ENCODE assay signal across 8 cellular contexts in the genomic region with DNA sequence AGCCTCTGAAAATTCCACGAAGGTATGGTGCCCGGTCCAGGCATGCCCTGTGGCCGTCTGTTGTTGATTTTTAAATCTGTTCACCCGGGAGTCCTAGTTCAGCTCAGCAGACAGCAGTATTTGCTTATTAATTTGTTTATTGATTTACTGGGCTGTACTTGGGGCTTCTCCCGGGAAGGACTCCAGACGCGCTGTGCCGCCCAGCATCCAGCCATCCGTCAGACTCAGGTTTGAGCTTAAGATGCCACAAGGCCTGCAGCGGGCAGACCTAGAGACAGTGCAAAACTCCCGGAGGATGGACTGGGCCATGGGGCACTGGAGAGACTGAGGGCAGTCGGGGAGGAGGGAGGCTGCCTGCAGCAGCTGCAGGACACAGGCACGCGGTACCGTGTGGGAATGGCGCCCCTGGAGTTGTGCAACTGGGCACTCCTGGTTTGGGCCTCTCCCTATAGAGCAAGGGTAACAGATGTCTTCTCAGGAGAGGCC. TPM values are rescaled to one million over a fixed set of nuclear protein-coding genes. Genes with fewer than 3 reads are reported as not detected.
DNase-seq lines count a peak whose midpoint lies in the region; ATAC-seq lines count a peak whose summit lies in the region.

No MANE protein-coding gene starts in this region.

- H3K27ac Mint-ChIP-seq in activated CD4-positive, alpha-beta T cell treated with anti-CD3 and anti-CD28 coated beads, Interleukin-2, amount 10 ng/mL, durations not matched to agents 7 days and 5 days = peak overlapping the region; percentile 97
- peak overlapping the region; percentile 98 for H3K27ac Mint-ChIP-seq in central memory CD8-positive, alpha-beta T cell (ENCODE audit: low read depth)
- peak overlapping the region; percentile 94 for H3K27ac Mint-ChIP-seq in stimulated activated naive CD8-positive, alpha-beta T cell treated with anti-CD3 and anti-CD28 coated beads, Interleukin-15, Interleukin-2, amounts not matched to agents 100 ng/mL and 50 ng/mL, for 24 hours

- no peaks in the 10 kb centered on the region for H3K9me3 Mint-ChIP-seq in activated CD4-positive, alpha-beta T cell treated with anti-CD3 and anti-CD28 coated beads, Interleukin-2, amount 10 ng/mL, durations not matched to agents 7 days and 5 days
- no peaks in the 10 kb centered on the region for H3K9me3 Mint-ChIP-seq in central memory CD8-positive, alpha-beta T cell
- H3K9me3 Mint-ChIP-seq in stimulated activated naive CD8-positive, alpha-beta T cell treated with anti-CD3 and anti-CD28 coated beads, Interleukin-15, Interleukin-2, amounts not matched to agents 100 ng/mL and 50 ng/mL, for 24 hours = no peaks in the 10 kb centered on the region

- peak overlapping the region; percentile 83 for H3K4me3 Mint-ChIP-seq in activated CD4-positive, alpha-beta T cell treated with anti-CD3 and anti-CD28 coated beads, Interleukin-2, amount 10 ng/mL, durations not matched to agents 7 days and 5 days
- H3K4me3 Mint-ChIP-seq in central memory CD8-positive, alpha-beta T cell = peak overlapping the region; percentile 79
- peak overlapping the region; percentile 75 for H3K4me3 Mint-ChIP-seq in stimulated activated naive CD8-positive, alpha-beta T cell treated with anti-CD3 and anti-CD28 coated beads, Interleukin-15, Interleukin-2, amounts not matched to agents 100 ng/mL and 50 ng/mL, for 24 hours

- no peak for DNase-seq in activated CD4-positive, alpha-beta T cell treated with anti-CD3 and anti-CD28 coated beads, Interleukin-2, amount 10 ng/mL, durations not matched to agents 7 days and 5 days
- no peak for DNase-seq in activated CD4-positive, alpha-beta T cell treated with anti-CD3 and anti-CD28 coated beads, Interleukin-2, amount 50 U/mL, for 4 hours
- DNase-seq in NCI-H69 (lab: John Stamatoyannopoulos, UW) (peak; percentile 79), RPMI8226 (no peak), posterior vena cava (ENCODE audit: low spot score) (no peak), HK-2 (ENCODE audit: unreplicated experiment) (no peak)
- peak in 1 of 2 donors; percentile 41 for DNase-seq in central memory CD8-positive, alpha-beta T cell (ENCODE audit: low spot score in 2 of 2)

- CTCF ChIA-PET in activated CD4-positive, alpha-beta T cell treated with anti-CD3 and anti-CD28 coated beads, Interleukin-2, amount 10 ng/mL, durations not matched to agents 7 days and 5 days (lab: Charles Lee) = interaction anchor here (1.4 to 2.8 kb wide), 5 partner anchors 10 to 97 kb away, joined by 3 to 13 read pairs (median 9); no protein-coding TSS in a partner anchor

- no peaks in the 10 kb centered on the region for H3K27me3 Mint-ChIP-seq in activated CD4-positive, alpha-beta T cell treated with anti-CD3 and anti-CD28 coated beads, Interleukin-2, amount 10 ng/mL, durations not matched to agents 7 days and 5 days
- H3K27me3 Mint-ChIP-seq in central memory CD8-positive, alpha-beta T cell = no peaks in the 10 kb centered on the region
- H3K27me3 Mint-ChIP-seq in stimulated activated naive CD8-positive, alpha-beta T cell treated with anti-CD3 and anti-CD28 coated beads, Interleukin-15, Interleukin-2, amounts not matched to agents 100 ng/mL and 50 ng/mL, for 24 hours = no peaks in the 10 kb centered on the region

- POLR2A ChIA-PET in activated CD4-positive, alpha-beta T cell treated with anti-CD3 and anti-CD28 coated beads, Interleukin-2, amount 10 ng/mL, durations not matched to agents 7 days and 5 days (lab: Charles Lee) = interaction anchor here (0.6 to 1.5 kb wide), 3 partner anchors 17 to 488 kb away, joined by 3 to 5 read pairs (median 3); a partner anchor contains a TSS

- H3K36me3 Mint-ChIP-seq in activated CD4-positive, alpha-beta T cell treated with anti-CD3 and anti-CD28 coated beads, Interleukin-2, amount 10 ng/mL, durations not matched to agents 7 days and 5 days (ENCODE audit: low read depth) = peaks cover 18% of the 10 kb centered on the region
- peaks cover 30% of the 10 kb centered on the region for H3K36me3 Mint-ChIP-seq in central memory CD8-positive, alpha-beta T cell (ENCODE audit: insufficient read depth)
- no peaks in the 10 kb centered on the region for H3K36me3 Mint-ChIP-seq in stimulated activated naive CD8-positive, alpha-beta T cell treated with anti-CD3 and anti-CD28 coated beads, Interleukin-15, Interleukin-2, amounts not matched to agents 100 ng/mL and 50 ng/mL, for 24 hours (ENCODE audit: low read depth)

- H3K4me1 Mint-ChIP-seq in activated CD4-positive, alpha-beta T cell treated with anti-CD3 and anti-CD28 coated beads, Interleukin-2, amount 10 ng/mL, durations not matched to agents 7 days and 5 days = peaks cover 75% of the 10 kb centered on the region
- H3K4me1 Mint-ChIP-seq in central memory CD8-positive, alpha-beta T cell = peaks cover 86% of the 10 kb centered on the region
- H3K4me1 Mint-ChIP-seq in stimulated activated naive CD8-positive, alpha-beta T cell treated with anti-CD3 and anti-CD28 coated beads, Interleukin-15, Interleukin-2, amounts not matched to agents 100 ng/mL and 50 ng/mL, for 24 hours (ENCODE audit: low read depth) = peaks cover 86% of the 10 kb centered on the region

- intact Hi-C loops in posterior vena cava (cut with DNase I) = loop anchor here in 1 of 2 donors (5.0 kb wide), 1 partner anchor 1365 kb away; no protein-coding TSS in a partner anchor

- ATAC-seq in central memory CD8-positive, alpha-beta T cell (replicated peaks; ENCODE audit: extremely low read depth, poor library complexity, severe bottlenecking) = peak; percentile 0

RNA-seq across cellular contexts. Expression of a gene that starts 17.3 kb away (rescaled TPM):
- total RNA-seq in activated CD4-positive, alpha-beta T cell treated with anti-CD3 and anti-CD28 coated beads, Interleukin-2, amount 10 ng/mL, durations not matched to agents 7 days and 5 days = 10 to 100 TPM; 54.8 to 60.9 TPM
- total RNA-seq in posterior vena cava = 10 to 100 TPM; 16.2 to 18.9 TPM
